ENCODE assay signal across 14 cellular contexts in genomic region chr5:10030219-10030831, GRCh38.
DNase-seq lines count a peak whose midpoint lies in the region; ATAC-seq, FAIRE-seq and TF ChIP-seq lines count a peak whose summit lies in the region.
"Had no signal": no experiment of that assay in that cellular context is flagged by ENCODE, and none has a peak within 500 bp of the region (broad histone marks: within the 10 kb centered on the region; RNA-seq: fewer than 3 reads in every experiment).

No MANE protein-coding gene starts in this region.

- no peak overlapping the region for H3K4me3 Mint-ChIP-seq in neural progenitor cell
- H3K4me3 Mint-ChIP-seq: memory B cell had no signal

- FAIRE-seq in H1 (lab: Jason Lieb, UNC), result peak; percentile 82
- FAIRE-seq: H54 had no signal

- H3K79me2 ChIP-seq in H1 (ENCODE audit: control insufficient read depth in 1 of 2, insufficient read depth in 2 of 2, low read length in 2 of 2) (no peaks in the 10 kb centered on the region), neural progenitor cell (ENCODE audit: low read depth) (no peaks in the 10 kb centered on the region)

- H4K5ac ChIP-seq in H1 (ENCODE audit: insufficient read length, low read depth, low read length), result no peak overlapping the region

- no peaks in the 10 kb centered on the region for H3K36me3 ChIP-seq in H1 (ENCODE audit: control insufficient read depth in 2 of 4, insufficient read depth in 4 of 4, low read length in 3 of 4)
- H3K36me3 ChIP-seq in neural progenitor cell, result no peaks in the 10 kb centered on the region
- H3K36me3 ChIP-seq in tibial artery, result no peaks in the 10 kb centered on the region
- H3K36me3 ChIP-seq: colonic mucosa had no signal

- H2BK5ac ChIP-seq in H1 (ENCODE audit: low read depth, low read length), result peak overlapping the region; percentile 68; the same call in 1 of the 2 replicates

- H3K4me2 ChIP-seq in H1 (ENCODE audit: insufficient read depth in 1 of 2, low read depth in 2 of 2, low read length in 2 of 2) (no peak overlapping the region), neural progenitor cell (no peak overlapping the region)

- H3K36me3 Mint-ChIP-seq in neural progenitor cell, result no peaks in the 10 kb centered on the region
- H3K36me3 Mint-ChIP-seq: memory B cell had no signal

- no peaks in the 10 kb centered on the region for H3K23me2 ChIP-seq in H1 (ENCODE audit: low read depth, low read length)

- no peak overlapping the region for H3K18ac ChIP-seq in H1 (ENCODE audit: extremely low read depth, low read length)

- H3K56ac ChIP-seq in H1 (replicated peaks; ENCODE audit: insufficient read length, low read depth, low read length), result no peak overlapping the region

- no peak for TF ChIP-seq POLR2A in H1 (IDR thresholded peaks at IDR 0.05; ENCODE audit: control extremely low read depth in 1 of 2, low read depth in 2 of 2, low read length in 2 of 2)

- intact Hi-C loops in tibial artery (cut with DNase I; ENCODE audit: low total_unique reads) (no loop called here), head of caudate nucleus (cut with DNase I) (no loop called here)

- CTCF ChIA-PET in H1 (lab: Charles Lee; ENCODE audit: partially characterized antibody), result interaction anchor here (0.5 to 5.7 kb wide), 90 partner anchors 9 to 797 kb away, joined by 3 to 54 read pairs (median 4); no protein-coding TSS in a partner anchor

- H2AK5ac ChIP-seq in H1 (ENCODE audit: low read depth, low read length), result no peak overlapping the region

- no peak overlapping the region for H3K14ac ChIP-seq in H1 (ENCODE audit: insufficient read length)

- H4K8ac ChIP-seq in H1 (ENCODE audit: extremely low read depth, insufficient read depth, low read length), result no peak overlapping the region

- H3K9ac ChIP-seq in H1 (replicated peaks in 1 of 4; ENCODE audit: extremely low read depth in 1 of 4, low read depth in 3 of 4, low read length in 3 of 4) (no peak overlapping the region), neural progenitor cell (no peak overlapping the region)

- H4K20me1 ChIP-seq in H1 (replicated peaks in 1 of 2; ENCODE audit: control insufficient read depth in 1 of 2, insufficient read depth in 2 of 2, low read length in 2 of 2), result no peaks in the 10 kb centered on the region
- H4K20me1 ChIP-seq in neural progenitor cell (ENCODE audit: low read depth), result no peaks in the 10 kb centered on the region

- no peaks in the 10 kb centered on the region for H3F3A ChIP-seq in neural progenitor cell (ENCODE audit: low read depth)

- 97% methylated on average over 2 of the region's 2 CpGs; no CpG with 5 or more reads in 1 of the 2 experiments for WGBS in H1 (ENCODE audit: extremely low coverage in 1 of 2, insufficient coverage in 1 of 2, insufficient read length in 1 of 2, insufficient replicate concordance in 2 of 2, low coverage in 1 of 2, low lambda C conversion rate in 2 of 2, missing lambda C conversion rate in 1 of 2), 2 experiments

- H3K4me1 ChIP-seq in H1 (replicated peaks in 1 of 4; ENCODE audit: control insufficient read depth in 3 of 4, insufficient read depth in 4 of 4, low read length in 3 of 4) (no peaks in the 10 kb centered on the region; a peak in 1 of 7 replicates), neural progenitor cell (no peaks in the 10 kb centered on the region), tibial artery (no peaks in the 10 kb centered on the region)
- H3K4me1 ChIP-seq: colonic mucosa had no signal

- no peak overlapping the region for H3K27ac Mint-ChIP-seq in neural progenitor cell
- H3K27ac Mint-ChIP-seq: memory B cell had no signal

- no peaks in the 10 kb centered on the region for H3K4me1 Mint-ChIP-seq in neural progenitor cell
- H3K4me1 Mint-ChIP-seq: memory B cell had no signal

- peaks cover 19% of the 10 kb centered on the region for H3K9me3 Mint-ChIP-seq in neural progenitor cell

- DNase-seq in GM10266 (ENCODE audit: extremely low spot score), result no peak
- DNase-seq in NAMALWA (ENCODE audit: low spot score), result peak; percentile 40
- peak in 1 of 2 experiments; percentile 62 for DNase-seq in H1 (ENCODE audit: low read depth in 1 of 2, low spot score in 2 of 2)
- DNase-seq in neural progenitor cell (ENCODE audit: low spot score), result peak; percentile 59
- DNase-seq in tibial artery, result no peak
- DNase-seq in head of caudate nucleus, result no peak
- DNase-seq: activated CD8-positive, alpha-beta memory T cell treated with anti-CD3 and anti-CD28 coated beads for 24 hours; colonic mucosa; stimulated activated CD4-positive, alpha-beta T cell treated with anti-CD3 and anti-CD28 coated beads, Interleukin-2, amount 100 ng/mL, for 24 hours had no signal

- TF ChIP-seq CTCF in GM10266 (IDR thresholded peaks at IDR 0.05; ENCODE audit: control insufficient read depth, insufficient read depth, low read depth, missing control alignments), result peak; percentile 11
- TF ChIP-seq CTCF in H1 (IDR thresholded peaks at IDR 0.05; ENCODE audit: control extremely low read depth in 1 of 3, insufficient read depth in 1 of 3, low read depth in 1 of 3, low read length in 3 of 3), result peak; percentile 48 to 68 (median 67)
- TF ChIP-seq CTCF in neural progenitor cell (IDR thresholded peaks at IDR 0.05), result peak; percentile 68
- TF ChIP-seq CTCF in tibial artery (IDR thresholded peaks at IDR 0.05), result no peak

- no peak overlapping the region for H3K4ac ChIP-seq in H1 (replicated peaks; ENCODE audit: insufficient read length, low read depth, low read length)

- peak overlapping the region; percentile 84; the same call in 1 of the 2 replicates for H2BK12ac ChIP-seq in H1 (ENCODE audit: low read depth, low read length)

- no peak overlapping the region for H3K4me3 ChIP-seq in H1 (ENCODE audit: extremely low read depth in 1 of 4, insufficient read depth in 2 of 4, low read depth in 3 of 4, low read length in 4 of 4)
- no peak overlapping the region for H3K4me3 ChIP-seq in neural progenitor cell
- no peak overlapping the region for H3K4me3 ChIP-seq in tibial artery
- H3K4me3 ChIP-seq: colonic mucosa had no signal

- no peak overlapping the region for H3K23ac ChIP-seq in H1 (ENCODE audit: insufficient read length)

- H3K9me3 ChIP-seq in H1 (ENCODE audit: insufficient read depth in 2 of 2, low read depth in 1 of 2, low read length in 1 of 2) (no peaks in the 10 kb centered on the region), neural progenitor cell (ENCODE audit: low read depth) (no peaks in the 10 kb centered on the region), tibial artery (no peaks in the 10 kb centered on the region)
- H3K9me3 ChIP-seq: colonic mucosa had no signal

- peak; percentile 75 to 85 for TF ChIP-seq RAD21 in H1 (IDR thresholded peaks at IDR 0.05 in 1 of 2, conservative IDR thresholded peaks at IDR 0.05 in 1 of 2; ENCODE audit: low read depth in 2 of 2, low read length in 2 of 2)

- no peaks in the 10 kb centered on the region for H3K27me3 ChIP-seq in H1 (replicated peaks in 1 of 4; ENCODE audit: control insufficient read depth in 3 of 4, extremely low read depth in 1 of 4, insufficient read depth in 3 of 4, low read length in 3 of 4)
- H3K27me3 ChIP-seq in neural progenitor cell, result no peaks in the 10 kb centered on the region
- no peaks in the 10 kb centered on the region for H3K27me3 ChIP-seq in tibial artery
- H3K27me3 ChIP-seq: colonic mucosa had no signal

- 0 out of 2 replicates have a peak overlapping the region, but pooled peaks have one; percentile 16 for H2BK15ac ChIP-seq in H1 (ENCODE audit: low read length)

- H4K91ac ChIP-seq in H1 (replicated peaks; ENCODE audit: insufficient read length, low read length), result no peak overlapping the region

- peak overlapping the region; percentile 80; the same call in 1 of the 2 replicates for H2BK20ac ChIP-seq in H1 (ENCODE audit: low read length)

- ATAC-seq in HG03175 (IDR thresholded peaks at IDR 0.05; ENCODE audit: unreplicated experiment) (no peak), HG03521 (IDR thresholded peaks at IDR 0.05; ENCODE audit: unreplicated experiment) (no peak)
- ATAC-seq: Right ventricle myocardium inferior had no signal

- H2BK120ac ChIP-seq in H1 (replicated peaks; ENCODE audit: low read depth, low read length), result no peak overlapping the region

- H3K27ac ChIP-seq in H1 (ENCODE audit: low read depth, low read length) (no peak overlapping the region), neural progenitor cell (no peak overlapping the region), tibial artery (no peak overlapping the region)
- H3K27ac ChIP-seq: colonic mucosa had no signal

- no peaks in the 10 kb centered on the region for H3K79me1 ChIP-seq in H1 (ENCODE audit: low read depth, low read length)

- TF ChIP-seq EP300 in H1 (IDR thresholded peaks at IDR 0.05; ENCODE audit: borderline replicate concordance in 1 of 2, low read depth in 2 of 2, low read length in 2 of 2), result no peak

- peak overlapping the region; percentile 36; the same call in 1 of the 2 replicates for H2AFZ ChIP-seq in H1 (ENCODE audit: low read length)
- peak overlapping the region; percentile 55 for H2AFZ ChIP-seq in neural progenitor cell (replicated peaks)

- H3K27me3 Mint-ChIP-seq in neural progenitor cell (ENCODE audit: insufficient read depth, low read depth), result peaks cover 2% of the 10 kb centered on the region

- POLR2A ChIA-PET in H1 (lab: Charles Lee; ENCODE audit: partially characterized antibody), result interaction anchor here (1.0 kb wide), 1 partner anchor 196 kb away, joined by 3 read pairs; no protein-coding TSS in a partner anchor

TF ChIP-seq in H1, 55 proteins besides CTCF, POLR2A, EP300 and RAD21:
- no peak for TF ChIP-seq HDAC6 (IDR thresholded peaks at IDR 0.05; ENCODE audit: low read depth, low read length)
- no peak for TF ChIP-seq TBP (IDR thresholded peaks at IDR 0.05; ENCODE audit: low read depth, low read length)
- no peak for TF ChIP-seq RXRA (IDR thresholded peaks at IDR 0.05; ENCODE audit: insufficient read depth, low read depth, low read length)
- no peak for TF ChIP-seq HDAC2 (IDR thresholded peaks at IDR 0.05; ENCODE audit: borderline replicate concordance in 1 of 2, low read depth in 2 of 2, low read length in 2 of 2)
- TF ChIP-seq USF2 (IDR thresholded peaks at IDR 0.05; ENCODE audit: low read length), result no peak

Comparison
In these comparisons a context has a peak if more than half of its experiments do, and no peak if none do; other contexts are left out.
1. DNase-seq: peak in NAMALWA (single experiment) and neural progenitor cell (single experiment); none in GM10266 (single experiment), tibial artery (0 of 2) and head of caudate nucleus (0 of 42).
2. CTCF ChIP-seq: peak in GM10266 (single experiment), H1 (3 of 3) and neural progenitor cell (single experiment); none in tibial artery (0 of 2).